ENCODE assay signal across 11 cellular contexts in the genomic region with DNA sequence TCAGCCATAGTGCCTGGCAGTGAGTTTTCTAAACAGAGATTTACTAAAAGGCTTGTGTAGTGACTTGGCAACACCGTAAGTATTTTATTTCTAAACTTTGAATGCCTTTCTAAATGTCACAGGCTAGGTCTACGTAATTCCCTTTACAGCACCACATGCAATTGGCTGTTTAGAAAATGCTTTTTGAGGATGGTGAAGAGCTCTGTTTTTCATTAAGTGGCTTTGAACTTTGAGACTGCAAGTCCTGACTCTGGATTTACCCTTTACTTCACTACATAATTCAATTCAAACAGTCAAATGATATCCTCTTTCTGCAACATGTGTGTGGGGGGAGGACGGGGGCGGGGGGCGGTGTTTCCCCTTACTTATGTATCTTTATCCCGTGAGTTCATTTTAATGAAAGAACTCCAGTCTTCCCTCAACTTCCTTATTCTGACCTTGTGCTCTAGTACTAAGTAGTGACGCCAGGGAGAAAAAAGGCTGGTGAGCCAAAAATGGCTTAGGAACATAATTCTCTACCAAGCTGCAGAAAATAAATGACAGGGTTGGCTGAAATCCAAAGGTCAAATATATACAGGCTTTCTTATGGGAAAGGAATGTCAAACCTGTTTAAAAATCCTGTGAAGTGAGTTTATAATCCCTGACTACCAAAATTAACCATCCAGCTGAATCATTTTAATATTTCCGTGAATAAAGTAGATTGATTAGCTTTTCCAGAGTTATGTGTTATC.
DNase-seq lines count a peak whose midpoint lies in the region; ATAC-seq, FAIRE-seq and TF ChIP-seq lines count a peak whose summit lies in the region.
"Had no signal": no experiment of that assay in that cellular context is flagged by ENCODE, and none has a peak within 500 bp of the region (broad histone marks: within the 10 kb centered on the region; RNA-seq: fewer than 3 reads in every experiment).

No MANE protein-coding gene starts in this region.

- H3K36me3 Mint-ChIP-seq in activated CD8-positive, alpha-beta memory T cell treated with anti-CD3 and anti-CD28 coated beads, Interleukin-2, amount 10 ng/mL, durations not matched to agents 7 days and 5 days = no peaks in the 10 kb centered on the region
- H3K36me3 Mint-ChIP-seq: CD8-positive, alpha-beta memory T cell had no signal

- intact Hi-C loops in left cardiac atrium (cut with DNase I) (no loop called here), cardiac septum (cut with DNase I) (no loop called here)

- no peaks in the 10 kb centered on the region for H3K27me3 Mint-ChIP-seq in activated CD8-positive, alpha-beta memory T cell treated with anti-CD3 and anti-CD28 coated beads, Interleukin-2, amount 10 ng/mL, durations not matched to agents 7 days and 5 days
- H3K27me3 Mint-ChIP-seq: CD8-positive, alpha-beta memory T cell had no signal

- H3K9me3 Mint-ChIP-seq in activated CD8-positive, alpha-beta memory T cell treated with anti-CD3 and anti-CD28 coated beads, Interleukin-2, amount 10 ng/mL, durations not matched to agents 7 days and 5 days (ENCODE audit: low read depth) = no peaks in the 10 kb centered on the region

- H3K27ac Mint-ChIP-seq in activated CD8-positive, alpha-beta memory T cell treated with anti-CD3 and anti-CD28 coated beads, Interleukin-2, amount 10 ng/mL, durations not matched to agents 7 days and 5 days = no peak overlapping the region
- H3K27ac Mint-ChIP-seq: CD8-positive, alpha-beta memory T cell had no signal

- DNase-seq in left cardiac atrium = no peak
- DNase-seq in cardiac septum (ENCODE audit: low spot score) = no peak
- DNase-seq in hepatic stellate cell (ENCODE audit: low spot score) = peak; percentile 15
- DNase-seq in urothelium cell line (ENCODE audit: low spot score) = peak; percentile 35
- no peak for DNase-seq in activated CD4-positive, alpha-beta T cell treated with anti-CD3 and anti-CD28 coated beads, Interleukin-2, amount 50 U/mL, for 4 hours
- no peak for DNase-seq in activated CD8-positive, alpha-beta memory T cell treated with anti-CD3 and anti-CD28 coated beads, Interleukin-2, amount 10 ng/mL, durations not matched to agents 7 days and 5 days
- DNase-seq: CD8-positive, alpha-beta memory T cell; cerebellar nuclear complex; mesendoderm had no signal

- H3K4me1 Mint-ChIP-seq in activated CD8-positive, alpha-beta memory T cell treated with anti-CD3 and anti-CD28 coated beads, Interleukin-2, amount 10 ng/mL, durations not matched to agents 7 days and 5 days = no peaks in the 10 kb centered on the region
- H3K4me1 Mint-ChIP-seq: CD8-positive, alpha-beta memory T cell had no signal

- CTCF ChIA-PET in activated CD8-positive, alpha-beta memory T cell treated with anti-CD3 and anti-CD28 coated beads, Interleukin-2, amount 10 ng/mL, durations not matched to agents 7 days and 5 days (lab: Charles Lee) = no interaction called here

- FAIRE-seq in urothelium cell line (lab: Jason Lieb, UNC) = no peak

- H3K4me3 Mint-ChIP-seq in activated CD8-positive, alpha-beta memory T cell treated with anti-CD3 and anti-CD28 coated beads, Interleukin-2, amount 10 ng/mL, durations not matched to agents 7 days and 5 days = no peak overlapping the region
- H3K4me3 Mint-ChIP-seq: CD8-positive, alpha-beta memory T cell had no signal

- ATAC-seq in left cardiac atrium (peak; percentile 41 to 46), SK-N-SH treated with all-trans-retinoic acid at 6 μM for 48 hours (peak; percentile 96), GM19452 (IDR thresholded peaks at IDR 0.05; ENCODE audit: unreplicated experiment) (no peak)
- ATAC-seq in activated CD8-positive, alpha-beta memory T cell treated with anti-CD3 and anti-CD28 coated beads, Interleukin-2, amount 10 ng/mL, durations not matched to agents 7 days and 5 days = no peak

TF ChIP-seq in SK-N-SH treated with all-trans-retinoic acid at 6 μM for 48 hours, 23 proteins besides CTCF, POLR2A, EP300 and RAD21:
- TF ChIP-seq SNAI2 (CRISPR knock-in tag; IDR thresholded peaks at IDR 0.05) = peak; percentile 69
- peak; percentile 39; the same call in 1 of the 2 replicates for TF ChIP-seq GLIS3 (CRISPR knock-in tag; IDR thresholded peaks at IDR 0.05)
- TF ChIP-seq, protein P1, sequence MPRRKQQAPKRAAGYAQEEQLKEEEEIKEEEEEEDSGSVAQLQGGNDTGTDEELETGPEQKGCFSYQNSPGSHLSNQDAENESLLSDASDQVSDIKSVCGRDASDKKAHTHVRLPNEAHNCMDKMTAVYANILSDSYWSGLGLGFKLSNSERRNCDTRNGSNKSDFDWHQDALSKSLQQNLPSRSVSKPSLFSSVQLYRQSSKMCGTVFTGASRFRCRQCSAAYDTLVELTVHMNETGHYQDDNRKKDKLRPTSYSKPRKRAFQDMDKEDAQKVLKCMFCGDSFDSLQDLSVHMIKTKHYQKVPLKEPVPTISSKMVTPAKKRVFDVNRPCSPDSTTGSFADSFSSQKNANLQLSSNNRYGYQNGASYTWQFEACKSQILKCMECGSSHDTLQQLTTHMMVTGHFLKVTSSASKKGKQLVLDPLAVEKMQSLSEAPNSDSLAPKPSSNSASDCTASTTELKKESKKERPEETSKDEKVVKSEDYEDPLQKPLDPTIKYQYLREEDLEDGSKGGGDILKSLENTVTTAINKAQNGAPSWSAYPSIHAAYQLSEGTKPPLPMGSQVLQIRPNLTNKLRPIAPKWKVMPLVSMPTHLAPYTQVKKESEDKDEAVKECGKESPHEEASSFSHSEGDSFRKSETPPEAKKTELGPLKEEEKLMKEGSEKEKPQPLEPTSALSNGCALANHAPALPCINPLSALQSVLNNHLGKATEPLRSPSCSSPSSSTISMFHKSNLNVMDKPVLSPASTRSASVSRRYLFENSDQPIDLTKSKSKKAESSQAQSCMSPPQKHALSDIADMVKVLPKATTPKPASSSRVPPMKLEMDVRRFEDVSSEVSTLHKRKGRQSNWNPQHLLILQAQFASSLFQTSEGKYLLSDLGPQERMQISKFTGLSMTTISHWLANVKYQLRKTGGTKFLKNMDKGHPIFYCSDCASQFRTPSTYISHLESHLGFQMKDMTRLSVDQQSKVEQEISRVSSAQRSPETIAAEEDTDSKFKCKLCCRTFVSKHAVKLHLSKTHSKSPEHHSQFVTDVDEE (CRISPR knock-in tag; IDR thresholded peaks at IDR 0.05) = 0 out of 2 replicates have a peak, but pooled peaks have one; percentile 12
- TF ChIP-seq TCF4 (CRISPR knock-in tag; IDR thresholded peaks at IDR 0.05; ENCODE audit: borderline replicate concordance) = no peak
- TF ChIP-seq ARNTL (CRISPR knock-in tag; IDR thresholded peaks at IDR 0.05; ENCODE audit: borderline replicate concordance, low read depth) = no peak
- TF ChIP-seq, protein P2, sequence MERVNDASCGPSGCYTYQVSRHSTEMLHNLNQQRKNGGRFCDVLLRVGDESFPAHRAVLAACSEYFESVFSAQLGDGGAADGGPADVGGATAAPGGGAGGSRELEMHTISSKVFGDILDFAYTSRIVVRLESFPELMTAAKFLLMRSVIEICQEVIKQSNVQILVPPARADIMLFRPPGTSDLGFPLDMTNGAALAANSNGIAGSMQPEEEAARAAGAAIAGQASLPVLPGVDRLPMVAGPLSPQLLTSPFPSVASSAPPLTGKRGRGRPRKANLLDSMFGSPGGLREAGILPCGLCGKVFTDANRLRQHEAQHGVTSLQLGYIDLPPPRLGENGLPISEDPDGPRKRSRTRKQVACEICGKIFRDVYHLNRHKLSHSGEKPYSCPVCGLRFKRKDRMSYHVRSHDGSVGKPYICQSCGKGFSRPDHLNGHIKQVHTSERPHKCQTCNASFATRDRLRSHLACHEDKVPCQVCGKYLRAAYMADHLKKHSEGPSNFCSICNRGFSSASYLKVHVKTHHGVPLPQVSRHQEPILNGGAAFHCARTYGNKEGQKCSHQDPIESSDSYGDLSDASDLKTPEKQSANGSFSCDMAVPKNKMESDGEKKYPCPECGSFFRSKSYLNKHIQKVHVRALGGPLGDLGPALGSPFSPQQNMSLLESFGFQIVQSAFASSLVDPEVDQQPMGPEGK (CRISPR knock-in tag; IDR thresholded peaks at IDR 0.05; ENCODE audit: borderline replicate concordance) = 0 out of 2 replicates have a peak, but pooled peaks have one; percentile 50
- TF ChIP-seq, protein P3, sequence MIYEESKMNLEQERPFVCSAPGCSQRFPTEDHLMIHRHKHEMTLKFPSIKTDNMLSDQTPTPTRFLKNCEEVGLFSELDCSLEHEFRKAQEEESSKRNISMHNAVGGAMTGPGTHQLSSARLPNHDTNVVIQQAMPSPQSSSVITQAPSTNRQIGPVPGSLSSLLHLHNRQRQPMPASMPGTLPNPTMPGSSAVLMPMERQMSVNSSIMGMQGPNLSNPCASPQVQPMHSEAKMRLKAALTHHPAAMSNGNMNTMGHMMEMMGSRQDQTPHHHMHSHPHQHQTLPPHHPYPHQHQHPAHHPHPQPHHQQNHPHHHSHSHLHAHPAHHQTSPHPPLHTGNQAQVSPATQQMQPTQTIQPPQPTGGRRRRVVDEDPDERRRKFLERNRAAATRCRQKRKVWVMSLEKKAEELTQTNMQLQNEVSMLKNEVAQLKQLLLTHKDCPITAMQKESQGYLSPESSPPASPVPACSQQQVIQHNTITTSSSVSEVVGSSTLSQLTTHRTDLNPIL (CRISPR knock-in tag; IDR thresholded peaks at IDR 0.05; ENCODE audit: low read depth) = peak; percentile 77
- peak; percentile 86 for TF ChIP-seq ISL1 (CRISPR knock-in tag; IDR thresholded peaks at IDR 0.05)
- peak; percentile 45; the same call in 1 of the 2 replicates for TF ChIP-seq TOX (CRISPR knock-in tag; IDR thresholded peaks at IDR 0.05; ENCODE audit: borderline replicate concordance)
- no peak for TF ChIP-seq BACH2 (CRISPR knock-in tag; IDR thresholded peaks at IDR 0.05; ENCODE audit: borderline replicate concordance)

Comparison
In these comparisons a context has a peak if more than half of its experiments do, and no peak if none do; other contexts are left out.
1. ATAC-seq: peak in left cardiac atrium (2 of 2) and SK-N-SH treated with all-trans-retinoic acid at 6 μM for 48 hours (single experiment); none in activated CD8-positive, alpha-beta memory T cell treated with anti-CD3 and anti-CD28 coated beads, Interleukin-2, amount 10 ng/mL, durations not matched to agents 7 days and 5 days (single experiment) and GM19452 (single experiment).
2. DNase-seq: peak in hepatic stellate cell (single experiment) and urothelium cell line (single experiment); none in left cardiac atrium (single experiment), cardiac septum (single experiment), activated CD4-positive, alpha-beta T cell treated with anti-CD3 and anti-CD28 coated beads, Interleukin-2, amount 50 U/mL, for 4 hours (0 of 2) and activated CD8-positive, alpha-beta memory T cell treated with anti-CD3 and anti-CD28 coated beads, Interleukin-2, amount 10 ng/mL, durations not matched to agents 7 days and 5 days (single experiment).